Comparison of ENCODE assay signal across 8 cellular contexts in genomic region chr7:130960208-130960988, GRCh38.
A peak's percentile ranks its signal among the peaks of the same experiment; 100 is the strongest.
DNase-seq lines count a peak whose midpoint lies in the region; ATAC-seq and TF ChIP-seq lines count a peak whose summit lies in the region.

No MANE protein-coding gene starts in this region.

- H3K4me1 ChIP-seq in SJSA1 (replicated peaks), result peaks cover 40% of the 10 kb centered on the region

- DNase-seq in ELR (ENCODE audit: low read depth) (peak; percentile 99), SJSA1 (ENCODE audit: low read depth in 1 of 2, low spot score in 2 of 2) (peak; percentile 87 to 95), dermis blood vessel endothelial cell (peak; percentile 86), omental fat pad (ENCODE audit: low spot score) (no peak), NCI-H2196 (lab: John Stamatoyannopoulos, UW; ENCODE audit: unreplicated experiment) (no peak)

- peak overlapping the region; percentile 36 for H3K4me3 ChIP-seq in SJSA1

- ATAC-seq in HG02642 (IDR thresholded peaks at IDR 0.05; ENCODE audit: poor library complexity, unreplicated experiment) (peak; percentile 38), omental fat pad (ENCODE audit: low FRiP score) (peak; percentile 82), HG02763 (IDR thresholded peaks at IDR 0.05; ENCODE audit: unreplicated experiment) (no peak), GM18858 (IDR thresholded peaks at IDR 0.05; ENCODE audit: unreplicated experiment) (no peak)

- no peaks in the 10 kb centered on the region for H3K27me3 ChIP-seq in SJSA1 (replicated peaks)

- H3K36me3 ChIP-seq in SJSA1, result peaks cover 31% of the 10 kb centered on the region

- peak overlapping the region; percentile 100 for H3K27ac ChIP-seq in SJSA1

- H3K9me3 ChIP-seq in SJSA1 (replicated peaks), result no peaks in the 10 kb centered on the region

- no peak for TF ChIP-seq CTCF in omental fat pad (IDR thresholded peaks at IDR 0.05)

Comparison
In these comparisons a context has a peak if more than half of its experiments do, and no peak if none do; other contexts are left out.
1. DNase-seq: peak in ELR (single experiment), SJSA1 (2 of 2) and dermis blood vessel endothelial cell (single experiment); none in omental fat pad (single experiment) and NCI-H2196 (single experiment).
2. ATAC-seq: peak in HG02642 (single experiment) and omental fat pad (single experiment); none in HG02763 (single experiment) and GM18858 (single experiment).